29 cellular contexts compared by ENCODE assay signal in genomic region chr7:54764861-54765260, GRCh38.
"Had no signal": no experiment of that assay in that cellular context is flagged by ENCODE, and none has a peak within 500 bp of the region (broad histone marks: within the 10 kb centered on the region; RNA-seq: fewer than 3 reads in every experiment).

No MANE protein-coding gene starts in this region.

- FAIRE-seq: endometrium, endothelial cell of umbilical vein, islet of Langerhans, keratinocyte had no signal

- H3K27ac Mint-ChIP-seq: dendritic cell treated with granulocyte-macrophage colony-stimulating factor and Interleukin-4, amounts not matched to agents 40 ng/mL and 50 ng/mL, for 4 days; effector memory CD8-positive, alpha-beta T cell; endodermal cell; memory B cell; naive thymus-derived CD4-positive, alpha-beta T cell had no signal

- H3K4me1 Mint-ChIP-seq: endodermal cell had no signal

- H3K27me3 ChIP-seq: colonic mucosa had no signal

- H3K4me1 ChIP-seq: colonic mucosa, left lung had no signal

- H3K9me3 ChIP-seq: colonic mucosa, esophagus squamous epithelium, gastrocnemius medialis, heart right ventricle, left lung, lower lobe of right lung had no signal

- H3K27ac ChIP-seq: colonic mucosa, epithelial cell of prostate, esophagus squamous epithelium, gastrocnemius medialis, heart right ventricle, left lung, lower lobe of right lung had no signal

- ATAC-seq: effector memory CD8-positive, alpha-beta T cell; esophagus mucosa; gastrocnemius medialis; heart right ventricle; left cardiac atrium; left lung; left ventricle myocardium superior; lower lobe of right lung; naive thymus-derived CD4-positive, alpha-beta T cell had no signal

- H3K4me3 Mint-ChIP-seq: dendritic cell treated with granulocyte-macrophage colony-stimulating factor and Interleukin-4, amounts not matched to agents 40 ng/mL and 50 ng/mL, for 4 days; effector memory CD8-positive, alpha-beta T cell; endodermal cell; memory B cell; naive thymus-derived CD4-positive, alpha-beta T cell had no signal

- H3K4me3 ChIP-seq: colonic mucosa, esophagus squamous epithelium, gastrocnemius medialis, heart right ventricle, left lung, lower lobe of right lung had no signal

- DNase-seq: colonic mucosa; cortex of kidney; effector CD8-positive, alpha-beta T cell; effector memory CD8-positive, alpha-beta T cell; endodermal cell; erythroblast; esophagus squamous epithelium; foreskin fibroblast; foreskin melanocyte; gastrocnemius medialis; glutamatergic neuron; head of caudate nucleus; heart right ventricle; hippocampal formation; left cardiac atrium; left ventricle myocardium superior; lower lobe of right lung; mesendoderm; midbrain; naive thymus-derived CD4-positive, alpha-beta T cell had no signal

- H3K9me3 Mint-ChIP-seq: dendritic cell treated with granulocyte-macrophage colony-stimulating factor and Interleukin-4, amounts not matched to agents 40 ng/mL and 50 ng/mL, for 4 days; effector memory CD8-positive, alpha-beta T cell; endodermal cell; memory B cell had no signal

- H3K36me3 ChIP-seq: colonic mucosa, esophagus squamous epithelium, gastrocnemius medialis, heart right ventricle, left lung, lower lobe of right lung had no signal

- H3K36me3 Mint-ChIP-seq: memory B cell had no signal
